25 cellular contexts compared by ENCODE assay signal in genomic region chr21:39575778-39576177, GRCh38. TPM values are rescaled to one million over a fixed set of nuclear protein-coding genes. Genes with fewer than 3 reads are reported as not detected.
DNase-seq lines count a peak whose midpoint lies in the region; ATAC-seq, FAIRE-seq and TF ChIP-seq lines count a peak whose summit lies in the region.
"Had no signal": no experiment of that assay in that cellular context is flagged by ENCODE, and none has a peak within 500 bp of the region (broad histone marks: within the 10 kb centered on the region; RNA-seq: fewer than 3 reads in every experiment).

No MANE protein-coding gene starts in this region.

- no peak for ATAC-seq in HepG2
- no peak for ATAC-seq in right lobe of liver
- ATAC-seq in mucosa of descending colon, result no peak
- ATAC-seq in GM21367 (IDR thresholded peaks at IDR 0.05; ENCODE audit: unreplicated experiment), result no peak
- ATAC-seq: GM12878; Panc1; stimulated activated effector memory CD8-positive, alpha-beta T cell treated with anti-CD3 and anti-CD28 coated beads, Interleukin-12 subunit alpha, Interleukin-12 subunit beta, amount 100 ng/mL, for 72 hours had no signal

- intact Hi-C loops in HepG2 (cut with micrococcal nuclease; ENCODE audit: unreplicated experiment), result no loop called here
- intact Hi-C loops in right lobe of liver (cut with DNase I), result no loop called here
- intact Hi-C loops in mucosa of descending colon (cut with DNase I, micrococcal nuclease), result no loop called here

- H3K27ac Mint-ChIP-seq in astrocyte (ENCODE audit: unreplicated experiment), result no peak overlapping the region
- H3K27ac Mint-ChIP-seq: memory B cell; naive B cell; stimulated activated effector memory CD8-positive, alpha-beta T cell treated with anti-CD3 and anti-CD28 coated beads, Interleukin-12 subunit alpha, Interleukin-12 subunit beta, amount 100 ng/mL, for 72 hours had no signal

- CTCF ChIA-PET in HepG2 (lab: Yijun Ruan, JAX; ENCODE audit: low intra/inter-chr PET ratio, low total read pairs), result no interaction called here

- H3K36me3 Mint-ChIP-seq in astrocyte (ENCODE audit: low read depth, unreplicated experiment), result no peaks in the 10 kb centered on the region
- H3K36me3 Mint-ChIP-seq: memory B cell; naive B cell; stimulated activated effector memory CD8-positive, alpha-beta T cell treated with anti-CD3 and anti-CD28 coated beads, Interleukin-12 subunit alpha, Interleukin-12 subunit beta, amount 100 ng/mL, for 72 hours had no signal

- H3K27me3 ChIP-seq in HepG2 (ENCODE audit: control insufficient read depth in 1 of 2, insufficient read depth in 2 of 2, low read length in 2 of 2) (no peaks in the 10 kb centered on the region; a peak in 1 of 5 replicates), right lobe of liver (no peaks in the 10 kb centered on the region), astrocyte (ENCODE audit: insufficient read depth, low read length) (no peaks in the 10 kb centered on the region)
- H3K27me3 ChIP-seq: cardiac muscle cell had no signal

- H4K20me1 ChIP-seq in HepG2 (ENCODE audit: insufficient read depth, low read length) (no peaks in the 10 kb centered on the region), astrocyte (ENCODE audit: insufficient read depth, low read length) (no peaks in the 10 kb centered on the region)

- peaks cover 10% of the 10 kb centered on the region for H3K4me1 Mint-ChIP-seq in astrocyte (ENCODE audit: low read depth, unreplicated experiment)
- H3K4me1 Mint-ChIP-seq: memory B cell; naive B cell; stimulated activated effector memory CD8-positive, alpha-beta T cell treated with anti-CD3 and anti-CD28 coated beads, Interleukin-12 subunit alpha, Interleukin-12 subunit beta, amount 100 ng/mL, for 72 hours had no signal

- no peak for TF ChIP-seq POLR2A in HepG2 (IDR thresholded peaks at IDR 0.05; ENCODE audit: insufficient read depth in 1 of 2, low read depth in 2 of 2, low read length in 2 of 2)
- no peak for TF ChIP-seq POLR2A in right lobe of liver (IDR thresholded peaks at IDR 0.05)

- no peaks in the 10 kb centered on the region for H3K4me1 ChIP-seq in HepG2 (ENCODE audit: insufficient read depth, low read length)
- H3K4me1 ChIP-seq in right lobe of liver, result no peaks in the 10 kb centered on the region
- no peaks in the 10 kb centered on the region for H3K4me1 ChIP-seq in astrocyte (ENCODE audit: insufficient read depth, low read length)
- peaks cover 3% of the 10 kb centered on the region for H3K4me1 ChIP-seq in mucosa of descending colon (ENCODE audit: low read depth)
- H3K4me1 ChIP-seq: BE2C, HAP-1, spleen had no signal

- no peaks in the 10 kb centered on the region for H3K9me3 ChIP-seq in HepG2 (ENCODE audit: low read length)
- no peaks in the 10 kb centered on the region for H3K9me3 ChIP-seq in right lobe of liver
- no peaks in the 10 kb centered on the region for H3K9me3 ChIP-seq in astrocyte (ENCODE audit: insufficient read depth, low read depth, low read length)
- H3K9me3 ChIP-seq in mucosa of descending colon, result no peaks in the 10 kb centered on the region
- H3K9me3 ChIP-seq: BE2C, HAP-1, spleen had no signal

- H3K4me2 ChIP-seq in HepG2 (ENCODE audit: low read depth, low read length) (no peak overlapping the region), astrocyte (ENCODE audit: low read length) (no peak overlapping the region)

- BruUV-seq in HepG2 (replicated peaks; lab: Mats Ljungman, UMichigan), result no TSS peak

- H3K36me3 ChIP-seq in HepG2 (replicated peaks in 1 of 2; ENCODE audit: control insufficient read depth in 1 of 2, insufficient read depth in 2 of 2, low read length in 2 of 2) (no peaks in the 10 kb centered on the region), right lobe of liver (no peaks in the 10 kb centered on the region), astrocyte (ENCODE audit: insufficient read depth, low read length) (no peaks in the 10 kb centered on the region), mucosa of descending colon (ENCODE audit: low read depth) (no peaks in the 10 kb centered on the region)
- H3K36me3 ChIP-seq: BE2C, cardiac muscle cell, HAP-1, spleen had no signal

- no peak overlapping the region for H3K4me3 Mint-ChIP-seq in astrocyte (ENCODE audit: unreplicated experiment)
- H3K4me3 Mint-ChIP-seq: memory B cell; naive B cell; stimulated activated effector memory CD8-positive, alpha-beta T cell treated with anti-CD3 and anti-CD28 coated beads, Interleukin-12 subunit alpha, Interleukin-12 subunit beta, amount 100 ng/mL, for 72 hours had no signal

- no peak for TF ChIP-seq EP300 in HepG2 (IDR thresholded peaks at IDR 0.05; ENCODE audit: low read depth in 2 of 2, low read length in 2 of 2)
- no peak for TF ChIP-seq EP300 in HepG2 (CRISPR knock-in tag; IDR thresholded peaks at IDR 0.05; ENCODE audit: borderline replicate concordance)

- TF ChIP-seq RAD21 in HepG2 (CRISPR knock-in tag; IDR thresholded peaks at IDR 0.05), result no peak

- H3K27ac ChIP-seq in HepG2 (ENCODE audit: extremely low read length, insufficient read depth, low read length), result no peak overlapping the region
- no peak overlapping the region for H3K27ac ChIP-seq in right lobe of liver
- no peak overlapping the region for H3K27ac ChIP-seq in astrocyte (ENCODE audit: low read depth, low read length)
- H3K27ac ChIP-seq: cardiac muscle cell had no signal

- H3K4me3 ChIP-seq in HepG2 (replicated peaks in 1 of 3; ENCODE audit: insufficient read depth in 1 of 3, low read depth in 2 of 3, low read length in 3 of 3) (no peak overlapping the region), right lobe of liver (no peak overlapping the region), astrocyte (ENCODE audit: insufficient read depth, low read depth, low read length) (no peak overlapping the region), fibroblast of mammary gland (ENCODE audit: control insufficient read depth, low read depth, low read length) (no peak overlapping the region), mucosa of descending colon (no peak overlapping the region)
- H3K4me3 ChIP-seq: cardiac muscle cell, GM12878, HAP-1, spleen had no signal

- no peak for DNase-seq in HepG2 (ENCODE audit: low spot score)
- no peak for DNase-seq in right lobe of liver
- peak; percentile 30 for DNase-seq in astrocyte (ENCODE audit: low read depth)
- peak; percentile 6 for DNase-seq in fibroblast of mammary gland (ENCODE audit: low read depth)
- no peak for DNase-seq in MV-4-11 (lab: John Stamatoyannopoulos, UW)
- no peak for DNase-seq in mucosa of descending colon
- no peak for DNase-seq in activated naive CD4-positive, alpha-beta T cell (lab: John Stamatoyannopoulos, UW)
- DNase-seq: activated effector memory CD4-positive, alpha-beta T cell treated with anti-CD3 and anti-CD28 coated beads, Interleukin-2, amount 50 U/mL, for 16 hours; BE2C; DMS53; left colon; naive B cell; occipital lobe; spleen; stimulated activated CD4-positive, alpha-beta T cell treated with anti-CD3 and anti-CD28 coated beads, Interleukin-2, amount 100 ng/mL, for 48 hours had no signal

- no peaks in the 10 kb centered on the region for H3K79me2 ChIP-seq in HepG2 (ENCODE audit: insufficient read depth, low read length)
- no peaks in the 10 kb centered on the region for H3K79me2 ChIP-seq in astrocyte (ENCODE audit: insufficient read depth, low read length)

- no peak for FAIRE-seq in HepG2 (lab: Jason Lieb, UNC)
- FAIRE-seq in astrocyte (lab: Jason Lieb, UNC), result no peak
- FAIRE-seq: A204.1, GM12878 had no signal

- TF ChIP-seq CTCF in HepG2 (CRISPR knock-in tag; IDR thresholded peaks at IDR 0.05) (no peak), right lobe of liver (IDR thresholded peaks at IDR 0.05) (no peak), astrocyte (IDR thresholded peaks at IDR 0.05; ENCODE audit: insufficient read depth, low read depth, low read length) (no peak), fibroblast of mammary gland (conservative IDR thresholded peaks at IDR 0.05; ENCODE audit: control insufficient read depth, insufficient read depth, low read depth, low read length) (no peak), mucosa of descending colon (IDR thresholded peaks at IDR 0.05) (no peak)

- H3K9ac ChIP-seq in HepG2 (ENCODE audit: insufficient read depth, low read depth, low read length), result no peak overlapping the region
- H3K9ac ChIP-seq in astrocyte (ENCODE audit: low read length), result no peak overlapping the region

- POLR2A ChIA-PET in HepG2 (lab: Yijun Ruan, JAX), result no interaction called here

- no peak overlapping the region for H2AFZ ChIP-seq in HepG2 (ENCODE audit: low read length)
- H2AFZ ChIP-seq in astrocyte (ENCODE audit: low read depth, low read length), result no peak overlapping the region

- H3K27me3 Mint-ChIP-seq in astrocyte (ENCODE audit: low read depth, unreplicated experiment), result peaks cover 1% of the 10 kb centered on the region

- in situ Hi-C loops in HepG2 (cut with HindIII; ENCODE audit: extremely low pct_ligation_motif_present, low pct_unique_long_range_greater_than_20kb), result no loop called here

- no peaks in the 10 kb centered on the region for H3K9me3 Mint-ChIP-seq in astrocyte (ENCODE audit: unreplicated experiment)
- H3K9me3 Mint-ChIP-seq: stimulated activated effector memory CD8-positive, alpha-beta T cell treated with anti-CD3 and anti-CD28 coated beads, Interleukin-12 subunit alpha, Interleukin-12 subunit beta, amount 100 ng/mL, for 72 hours had no signal

RNA-seq across cellular contexts. Expression of gene B3GALT5, which starts 37.0 kb away (rescaled TPM):
- 0.02 TPM in 1 of 2 replicates, not detected in the other for total RNA-seq in HepG2 (2016; rRNA removed; fragmentation: Illumina TruSeq; extraction: Trizol)
- not detected in 2 replicates for total RNA-seq in HepG2 (2016; cell fraction: cytosol; rRNA removed; fragmentation: Illumina TruSeq; extraction: Trizol; ENCODE audit: low read depth)
- total RNA-seq in HepG2 (2016; cell fraction: insoluble cytoplasmic fraction; rRNA removed; fragmentation: Illumina TruSeq; extraction: Trizol), result not detected in 2 replicates
- not detected in 2 replicates for total RNA-seq in HepG2 (2016; cell fraction: membrane; rRNA removed; fragmentation: Illumina TruSeq; extraction: Trizol)
- total RNA-seq in HepG2 (2016; cell fraction: nucleus; rRNA removed; fragmentation: Illumina TruSeq; extraction: Trizol), result not detected in 2 replicates
- under 0.01 and 0.03 TPM in 2 replicates for polyA plus RNA-seq in HepG2 (2011; rRNA removed)
- polyA plus RNA-seq in HepG2 (2011; cell fraction: cytosol; rRNA removed), result 0.03 TPM in 1 of 2 replicates, not detected in the other
- polyA plus RNA-seq in HepG2 (2011; cell fraction: nucleus; rRNA removed), result 0.05 TPM in 1 of 2 replicates, not detected in the other
- not detected in 2 replicates for polyA plus RNA-seq in HepG2 (2012)
- not detected in 2 replicates for polyA plus RNA-seq in HepG2 (2016; cell fraction: cytosol; fragmentation: Illumina TruSeq; extraction: Trizol; ENCODE audit: low read depth)
- polyA plus RNA-seq in HepG2 (2016; cell fraction: insoluble cytoplasmic fraction; fragmentation: Illumina TruSeq; extraction: Trizol; ENCODE audit: low read depth), result not detected in 2 replicates
- polyA plus RNA-seq in HepG2 (2016; cell fraction: membrane; fragmentation: Illumina TruSeq; extraction: Trizol; ENCODE audit: low read depth), result not detected in 2 replicates
- not detected in 2 replicates for polyA plus RNA-seq in HepG2 (2016; cell fraction: nucleus; fragmentation: Illumina TruSeq; extraction: Trizol; ENCODE audit: insufficient read depth, low read depth)
- polyA minus RNA-seq in HepG2 (2011; rRNA and poly(A)+ RNA removed; ENCODE audit: low replicate concordance), result 0.06 TPM in 1 of 2 replicates, not detected in the other
- polyA minus RNA-seq in HepG2 (2011; cell fraction: cytosol; rRNA and poly(A)+ RNA removed), result not detected in 2 replicates
- not detected in 2 replicates for polyA minus RNA-seq in HepG2 (2011; cell fraction: nucleus; rRNA and poly(A)+ RNA removed)
- total RNA-seq in right lobe of liver, result under 1 TPM; 0.06 to 0.26 (median 0.09) TPM
- total RNA-seq in astrocyte, result 2.2 and 2.5 TPM in 2 replicates
- 100 to 1,000 TPM in 2 of 3 donors, 10 to 100 TPM in 1; 36.4 to 149 (median 130) TPM for total RNA-seq in mucosa of descending colon
- total RNA-seq: NCI-H460; T-helper 1 cell treated with Interleukin-12 subunit alpha and Interleukin-12 subunit beta and Interleukin-4 antibody, amounts not matched to agents 30 ng/mL and 1 ng/mL, for 36 hours had no signal

Comparison
In these comparisons a context has a peak if more than half of its experiments do, and no peak if none do; other contexts are left out.
1. DNase-seq: peak in astrocyte (single experiment) and fibroblast of mammary gland (single experiment); none in HepG2 (single experiment), right lobe of liver (0 of 3), MV-4-11 (single experiment), mucosa of descending colon (0 of 3) and activated naive CD4-positive, alpha-beta T cell (0 of 4).
2. RNA of gene B3GALT5, which starts 37.0 kb away (total RNA-seq): 36.4 to 149 TPM in mucosa of descending colon; 2.2 to 2.5 TPM in astrocyte, 0.06 to 0.26 TPM in right lobe of liver and 0.02 TPM in HepG2; every median in the first group is over 10 times any median in the second.